23 cellular contexts compared by ENCODE assay signal in genomic region chr7:44936322-44936721, GRCh38. TPM values are rescaled to one million over a fixed set of nuclear protein-coding genes. Genes with fewer than 3 reads are reported as not detected.
DNase-seq lines count a peak whose midpoint lies in the region; ATAC-seq, FAIRE-seq and TF ChIP-seq lines count a peak whose summit lies in the region.
"Had no signal": no experiment of that assay in that cellular context is flagged by ENCODE, and none has a peak within 500 bp of the region (broad histone marks: within the 10 kb centered on the region; RNA-seq: fewer than 3 reads in every experiment).

No MANE protein-coding gene starts in this region.

- H3K4me2 ChIP-seq in K562 (ENCODE audit: insufficient read depth, low read length): no peak overlapping the region; the same call in 1 of the 2 replicates

- no peaks in the 10 kb centered on the region for H3K79me2 ChIP-seq in K562 (ENCODE audit: control insufficient read depth, insufficient read depth, low read length)

- 14% methylated on average over 5 of the region's 5 CpGs for WGBS in K562 (ENCODE audit: insufficient coverage, low coverage, missing lambda C conversion rate)

- BruUV-seq in K562 (replicated peaks; lab: Mats Ljungman, UMichigan): no TSS peak

- CTCF ChIA-PET in K562 (lab: Yijun Ruan, JAX; ENCODE audit: low intra/inter-chr PET ratio): no interaction called here

- no peak overlapping the region for H3K27ac ChIP-seq in K562 (ENCODE audit: extremely low read depth, low read depth, low read length)
- H3K27ac ChIP-seq: Peyer's patch, SJSA1 had no signal

- TF ChIP-seq RAD21 in K562 (CRISPR knock-in tag; conservative IDR thresholded peaks at IDR 0.05 in 1 of 2, IDR thresholded peaks at IDR 0.05 in 1 of 2): no peak

- POLR2A ChIA-PET in K562 (lab: Yijun Ruan, JAX): no interaction called here

- no peak for TF ChIP-seq POLR2A in K562 (conservative IDR thresholded peaks at IDR 0.05)

- H2AFZ ChIP-seq in K562 (ENCODE audit: low read depth, low read length): no peak overlapping the region

- H3K27me3 Mint-ChIP-seq in activated T-cell treated with anti-CD3 and anti-CD28 coated beads, Interleukin-2, amount 50 U/mL, for 72 hours (ENCODE audit: low read depth): peaks cover 6% of the 10 kb centered on the region
- peaks cover 29% of the 10 kb centered on the region for H3K27me3 Mint-ChIP-seq in activated T-helper 2 cell treated with anti-CD3 and anti-CD28 coated beads, Interferon-gamma antibody, Interleukin-2, Interleukin-4, amounts not matched to agents 10 μg/mL and 5 μg/mL and 100 μg/mL, durations not matched to agents 14 hours and 24 hours and 36 hours (ENCODE audit: low read depth)

- no peaks in the 10 kb centered on the region for H3K9me3 Mint-ChIP-seq in activated T-cell treated with anti-CD3 and anti-CD28 coated beads, Interleukin-2, amount 50 U/mL, for 72 hours
- no peaks in the 10 kb centered on the region for H3K9me3 Mint-ChIP-seq in activated T-helper 2 cell treated with anti-CD3 and anti-CD28 coated beads, Interferon-gamma antibody, Interleukin-2, Interleukin-4, amounts not matched to agents 10 μg/mL and 5 μg/mL and 100 μg/mL, durations not matched to agents 14 hours and 24 hours and 36 hours
- H3K9me3 Mint-ChIP-seq: HFFc6, IgD-negative memory B cell had no signal

- FAIRE-seq in K562 (lab: Jason Lieb, UNC): no peak

- no peak overlapping the region for H3K27ac Mint-ChIP-seq in activated T-cell treated with anti-CD3 and anti-CD28 coated beads, Interleukin-2, amount 50 U/mL, for 72 hours
- no peak overlapping the region for H3K27ac Mint-ChIP-seq in activated T-helper 2 cell treated with anti-CD3 and anti-CD28 coated beads, Interferon-gamma antibody, Interleukin-2, Interleukin-4, amounts not matched to agents 10 μg/mL and 5 μg/mL and 100 μg/mL, durations not matched to agents 14 hours and 24 hours and 36 hours
- H3K27ac Mint-ChIP-seq: HFFc6, IgD-negative memory B cell had no signal

- H3K27me3 ChIP-seq in K562 (ENCODE audit: control insufficient read depth in 2 of 2, insufficient read depth in 2 of 2, low read length in 2 of 2): no peaks in the 10 kb centered on the region
- H3K27me3 ChIP-seq: Peyer's patch had no signal

- H4K20me1 ChIP-seq in K562 (replicated peaks; ENCODE audit: control insufficient read depth, insufficient read depth, low read length): no peaks in the 10 kb centered on the region

- no peaks in the 10 kb centered on the region; a peak in 2 of 5 replicates for H3K4me1 ChIP-seq in K562 (replicated peaks in 1 of 2; ENCODE audit: control insufficient read depth in 2 of 2, insufficient read depth in 2 of 2, low read length in 2 of 2)
- H3K4me1 ChIP-seq: Peyer's patch, SJSA1 had no signal

- H3K9me3 ChIP-seq in K562 (replicated peaks; ENCODE audit: control insufficient read depth, insufficient read depth, low read depth, low read length): no peaks in the 10 kb centered on the region
- H3K9me3 ChIP-seq: Peyer's patch, SJSA1 had no signal

- no peak for TF ChIP-seq CTCF in K562 (IDR thresholded peaks at IDR 0.05 in 2 of 3, conservative IDR thresholded peaks at IDR 0.05 in 1 of 3; ENCODE audit: insufficient read depth in 2 of 3, low read depth in 1 of 3, low read length in 3 of 3)

- no peak for TF ChIP-seq EP300 in K562 (IDR thresholded peaks at IDR 0.05; ENCODE audit: low read length)

- H3K9me1 ChIP-seq in K562 (ENCODE audit: control insufficient read depth, insufficient read depth, low read length): no peaks in the 10 kb centered on the region

- peaks cover 16% of the 10 kb centered on the region for H3K4me1 Mint-ChIP-seq in activated T-cell treated with anti-CD3 and anti-CD28 coated beads, Interleukin-2, amount 50 U/mL, for 72 hours (ENCODE audit: low read depth)
- peaks cover 7% of the 10 kb centered on the region for H3K4me1 Mint-ChIP-seq in activated T-helper 2 cell treated with anti-CD3 and anti-CD28 coated beads, Interferon-gamma antibody, Interleukin-2, Interleukin-4, amounts not matched to agents 10 μg/mL and 5 μg/mL and 100 μg/mL, durations not matched to agents 14 hours and 24 hours and 36 hours (ENCODE audit: low read depth)

- in situ Hi-C loops in K562 (cut with MboI): no loop called here

- H3K9ac ChIP-seq in K562 (ENCODE audit: insufficient read depth in 1 of 2, low read depth in 2 of 2, low read length in 2 of 2): peak overlapping the region in 1 of 2 experiments; percentile 70; a peak in 1 of 4 replicates

- intact Hi-C loops in K562 (cut with micrococcal nuclease): no loop called here
- intact Hi-C loops in activated T-helper 2 cell treated with anti-CD3 and anti-CD28 coated beads, Interferon-gamma antibody, Interleukin-2, Interleukin-4, amounts not matched to agents 10 μg/mL and 5 μg/mL and 100 μg/mL, durations not matched to agents 14 hours and 24 hours and 36 hours (cut with micrococcal nuclease): no loop called here

- ATAC-seq in activated T-cell treated with anti-CD3 and anti-CD28 coated beads, Interleukin-2, amount 50 U/mL, for 72 hours (replicated peaks in 1 of 2): peak; percentile 64 to 74
- ATAC-seq in HG02870 (IDR thresholded peaks at IDR 0.05; ENCODE audit: unreplicated experiment): peak; percentile 54
- ATAC-seq in K562: peak; percentile 50; the same call in 2 of the 3 replicates
- ATAC-seq in GM18870 (IDR thresholded peaks at IDR 0.05; ENCODE audit: unreplicated experiment): no peak

- no peak overlapping the region for H3K4me3 ChIP-seq in K562
- H3K4me3 ChIP-seq: Peyer's patch, SJSA1 had no signal

- H3K36me3 Mint-ChIP-seq in activated T-cell treated with anti-CD3 and anti-CD28 coated beads, Interleukin-2, amount 50 U/mL, for 72 hours (ENCODE audit: insufficient read depth in 2 of 2): no peaks in the 10 kb centered on the region
- no peaks in the 10 kb centered on the region for H3K36me3 Mint-ChIP-seq in activated T-helper 2 cell treated with anti-CD3 and anti-CD28 coated beads, Interferon-gamma antibody, Interleukin-2, Interleukin-4, amounts not matched to agents 10 μg/mL and 5 μg/mL and 100 μg/mL, durations not matched to agents 14 hours and 24 hours and 36 hours (ENCODE audit: low read depth)
- H3K36me3 Mint-ChIP-seq: IgD-negative memory B cell had no signal

- H3K4me3 Mint-ChIP-seq in activated T-cell treated with anti-CD3 and anti-CD28 coated beads, Interleukin-2, amount 50 U/mL, for 72 hours: no peak overlapping the region
- no peak overlapping the region for H3K4me3 Mint-ChIP-seq in activated T-helper 2 cell treated with anti-CD3 and anti-CD28 coated beads, Interferon-gamma antibody, Interleukin-2, Interleukin-4, amounts not matched to agents 10 μg/mL and 5 μg/mL and 100 μg/mL, durations not matched to agents 14 hours and 24 hours and 36 hours (ENCODE audit: low read depth)
- H3K4me3 Mint-ChIP-seq: HFFc6, IgD-negative memory B cell had no signal

- no peak for DNase-seq in activated T-cell treated with anti-CD3 and anti-CD28 coated beads, Interleukin-2, amount 50 U/mL, for 72 hours
- DNase-seq in activated T-cell treated with anti-CD3 and anti-CD28 coated beads for 4 hours (no peak), K562 (ENCODE audit: extremely low read depth in 1 of 4, low spot score in 3 of 4) (no peak), GDM1 (lab: John Stamatoyannopoulos, UW) (no peak), hypothalamus (lab: John Stamatoyannopoulos, UW) (no peak)
- DNase-seq in activated T-helper 2 cell treated with anti-CD3 and anti-CD28 coated beads, Interferon-gamma antibody, Interleukin-2, Interleukin-4, amounts not matched to agents 10 μg/mL and 5 μg/mL and 100 μg/mL, durations not matched to agents 14 hours and 24 hours and 36 hours (ENCODE audit: low spot score): no peak
- DNase-seq: COR-L47, DMS79, H7, HFFc6, Karpas-422, NCI-H1694, NCI-H2081, NCI-H2171, NCI-H345, NCI-H524 treated with DMSO at 0.1 percent for 48 hours, NCI-H82, Peyer's patch had no signal

- no peaks in the 10 kb centered on the region for H3K36me3 ChIP-seq in K562 (ENCODE audit: control insufficient read depth, insufficient read depth, low read length)
- H3K36me3 ChIP-seq: Peyer's patch, SJSA1 had no signal

RNA-seq across cellular contexts. Expression of gene MYO1G, which starts 42.5 kb away (rescaled TPM):
- total RNA-seq in activated T-cell treated with anti-CD3 and anti-CD28 coated beads, Interleukin-2, amount 50 U/mL, for 72 hours: 100 to 1,000 TPM; 595 to 606 TPM
- total RNA-seq in K562 (2011; cell fraction: chromatin; rRNA removed; ENCODE audit: low replicate concordance): 0.44 and 2.2 TPM in 2 replicates
- total RNA-seq in K562 (2011; cell fraction: nucleolus; rRNA removed): 1.2 and 1.3 TPM in 2 replicates
- 0.88 and 1.1 TPM in 2 replicates for total RNA-seq in K562 (2011; cell fraction: nucleoplasm; rRNA removed)
- total RNA-seq in K562 (2014; rRNA removed) (0.16 and 0.23 TPM in 2 replicates), K562 (2014; rRNA removed; fragmentation: Illumina TruSeq; extraction: Trizol) (0.06 and 0.11 TPM in 2 replicates), K562 (2015; rRNA removed; fragmentation: Illumina TruSeq; extraction: Trizol) (0.23 and 0.25 TPM in 2 replicates), K562 (2021) (0.62 and 0.72 TPM in 2 replicates)
- polyA plus RNA-seq in K562 (2011; rRNA removed) (0.08 and 0.10 TPM in 2 replicates), K562 (2014; fragmentation: Illumina TruSeq; extraction: Trizol) (0.04 and 0.26 TPM in 2 replicates), K562 (2014; fragmentation: Nextera tagmentation; extraction: Ambion mirVana) (under 1 TPM in 1 of 2 experiments, not detected in 1; 0.03 TPM), K562 (2014; rRNA removed) (0.16 and 0.26 TPM in 2 replicates)
- 0.03 and 0.33 TPM in 2 replicates for polyA plus RNA-seq in K562 (2011; cell fraction: cytosol; rRNA removed)
- polyA plus RNA-seq in K562 (2011; cell fraction: nucleus; rRNA removed): 0.39 and 1.3 TPM in 2 replicates
- 0.30 and 0.71 TPM in 2 replicates for polyA plus RNA-seq in K562 (2012)
- polyA minus RNA-seq in K562 (2011; rRNA and poly(A)+ RNA removed): 0.27 and 0.28 TPM in 2 replicates
- polyA minus RNA-seq in K562 (2011; cell fraction: cytosol; rRNA and poly(A)+ RNA removed): 0.73 and 0.86 TPM in 2 replicates
- 1.3 and 1.5 TPM in 2 replicates for polyA minus RNA-seq in K562 (2011; cell fraction: nucleus; rRNA and poly(A)+ RNA removed)
- 442 and 450 TPM in 2 replicates for total RNA-seq in activated T-helper 2 cell treated with anti-CD3 and anti-CD28 coated beads, Interferon-gamma antibody, Interleukin-2, Interleukin-4, amounts not matched to agents 10 μg/mL and 5 μg/mL and 100 μg/mL, durations not matched to agents 14 hours and 24 hours and 36 hours
- total RNA-seq: H7, HFFc6, M059J had no signal

RNA-seq across cellular contexts. Expression of gene PURB, which starts 51.0 kb away (rescaled TPM):
- 10 to 100 TPM; 27.1 to 29.6 TPM for total RNA-seq in activated T-cell treated with anti-CD3 and anti-CD28 coated beads, Interleukin-2, amount 50 U/mL, for 72 hours
- 13.1 and 32.6 TPM in 2 replicates for total RNA-seq in K562 (2011; cell fraction: chromatin; rRNA removed; ENCODE audit: low replicate concordance)
- 11.2 and 12.5 TPM in 2 replicates for total RNA-seq in K562 (2011; cell fraction: nucleolus; rRNA removed)
- 20.3 and 27.3 TPM in 2 replicates for total RNA-seq in K562 (2011; cell fraction: nucleoplasm; rRNA removed)
- 5.6 and 6.2 TPM in 2 replicates for total RNA-seq in K562 (2014; rRNA removed)
- total RNA-seq in K562 (2014; rRNA removed; fragmentation: Illumina TruSeq; extraction: Trizol): 13.5 and 14.8 TPM in 2 replicates
- total RNA-seq in K562 (2015; rRNA removed; fragmentation: Illumina TruSeq; extraction: Trizol): 10.6 and 11.2 TPM in 2 replicates
- 12.7 and 13.1 TPM in 2 replicates for total RNA-seq in K562 (2021)
- 7.3 and 8.3 TPM in 2 replicates for polyA plus RNA-seq in K562 (2011; rRNA removed)
- 1.8 and 4.2 TPM in 2 replicates for polyA plus RNA-seq in K562 (2011; cell fraction: cytosol; rRNA removed)
- 6.5 and 7.7 TPM in 2 replicates for polyA plus RNA-seq in K562 (2011; cell fraction: nucleus; rRNA removed)
- polyA plus RNA-seq in K562 (2012): 9.8 and 11.3 TPM in 2 replicates
- 12.8 and 14.1 TPM in 2 replicates for polyA plus RNA-seq in K562 (2014; fragmentation: Illumina TruSeq; extraction: Trizol)
- 1 to 10 TPM; 1.6 TPM for polyA plus RNA-seq in K562 (2014; fragmentation: Nextera tagmentation; extraction: Ambion mirVana)
- 8.8 and 9.8 TPM in 2 replicates for polyA plus RNA-seq in K562 (2014; rRNA removed)
- polyA minus RNA-seq in K562 (2011; rRNA and poly(A)+ RNA removed): 6.8 and 7.8 TPM in 2 replicates
- polyA minus RNA-seq in K562 (2011; cell fraction: cytosol; rRNA and poly(A)+ RNA removed): 5.3 and 6.5 TPM in 2 replicates
- polyA minus RNA-seq in K562 (2011; cell fraction: nucleus; rRNA and poly(A)+ RNA removed): 5.9 and 10.9 TPM in 2 replicates
- total RNA-seq in activated T-helper 2 cell treated with anti-CD3 and anti-CD28 coated beads, Interferon-gamma antibody, Interleukin-2, Interleukin-4, amounts not matched to agents 10 μg/mL and 5 μg/mL and 100 μg/mL, durations not matched to agents 14 hours and 24 hours and 36 hours: 32.9 and 33.9 TPM in 2 replicates

Comparison
In these comparisons a context has a peak if more than half of its experiments do, and no peak if none do; other contexts are left out.
1. RNA of gene MYO1G, which starts 42.5 kb away (total RNA-seq): 595 to 606 TPM in activated T-cell treated with anti-CD3 and anti-CD28 coated beads, Interleukin-2, amount 50 U/mL, for 72 hours and 442 to 450 TPM in activated T-helper 2 cell treated with anti-CD3 and anti-CD28 coated beads, Interferon-gamma antibody, Interleukin-2, Interleukin-4, amounts not matched to agents 10 μg/mL and 5 μg/mL and 100 μg/mL, durations not matched to agents 14 hours and 24 hours and 36 hours; 0.06 to 2.2 TPM in K562; every median in the first group is over 100 times any median in the second.